Comparison of ENCODE assay signal across 14 cellular contexts in the genomic region with DNA sequence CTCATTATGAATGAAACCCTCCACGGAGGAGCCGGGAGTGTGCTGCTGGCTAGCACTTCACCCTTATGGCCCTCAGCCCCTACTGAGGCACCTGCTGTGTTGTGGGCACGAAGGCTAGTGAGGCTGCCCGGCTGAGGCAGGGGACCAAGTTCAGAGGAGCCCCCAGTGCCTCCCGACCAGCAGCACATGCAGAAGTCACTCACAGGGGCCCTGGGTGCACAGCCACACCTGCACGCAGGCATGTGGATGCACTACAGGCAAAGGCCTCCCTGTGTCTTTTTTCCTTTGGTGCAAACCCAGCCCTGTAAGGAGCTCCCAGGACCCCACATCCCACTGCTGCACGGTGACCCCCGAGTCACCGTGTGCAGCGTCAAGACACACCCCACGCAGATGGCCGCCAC.
"Had no signal": no experiment of that assay in that cellular context is flagged by ENCODE, and none has a peak within 500 bp of the region (broad histone marks: within the 10 kb centered on the region; RNA-seq: fewer than 3 reads in every experiment).

No MANE protein-coding gene starts in this region.

- H3K4me1 ChIP-seq: colonic mucosa, esophagus muscularis mucosa, stomach, testis, upper lobe of right lung had no signal

- H3K4me3 ChIP-seq: colonic mucosa, esophagus muscularis mucosa, lung, SK-N-MC, stomach, testis, upper lobe of right lung had no signal

- H3K27ac ChIP-seq: colonic mucosa, esophagus muscularis mucosa, SK-N-MC, stomach, testis, upper lobe of right lung had no signal

- H3K27me3 ChIP-seq: colonic mucosa, stomach, testis, upper lobe of right lung had no signal

- ATAC-seq: activated CD4-positive, CD25-positive, alpha-beta regulatory T cell treated with anti-CD3 and anti-CD28 coated beads, Interleukin-2, amount 50 U/mL, for 24 hours; T-cell had no signal

- DNase-seq: amniotic stem cell, caudate nucleus, colonic mucosa, hippocampal formation, midbrain, stomach, T-helper 9 cell, testis, upper lobe of right lung had no signal

- H3K36me3 ChIP-seq: colonic mucosa, esophagus muscularis mucosa, stomach, upper lobe of right lung had no signal

- H3K9me3 ChIP-seq: colonic mucosa, esophagus muscularis mucosa, stomach, testis, upper lobe of right lung had no signal
